20 cellular contexts compared by ENCODE assay signal in genomic region chr19:45954132-45954531, GRCh38. TPM values are rescaled to one million over a fixed set of nuclear protein-coding genes. Genes with fewer than 3 reads are reported as not detected.
A peak's percentile ranks its signal among the peaks of the same experiment; 100 is the strongest.
DNase-seq lines count a peak whose midpoint lies in the region; ATAC-seq, FAIRE-seq and TF ChIP-seq lines count a peak whose summit lies in the region.
"Had no signal": no experiment of that assay in that cellular context is flagged by ENCODE, and none has a peak within 500 bp of the region (broad histone marks: within the 10 kb centered on the region; RNA-seq: fewer than 3 reads in every experiment).

No MANE protein-coding gene starts in this region.

- no peak overlapping the region for H3K23ac ChIP-seq in H1 (ENCODE audit: insufficient read length)

- no peak for TF ChIP-seq RAD21 in H1 (IDR thresholded peaks at IDR 0.05 in 1 of 2, conservative IDR thresholded peaks at IDR 0.05 in 1 of 2; ENCODE audit: low read depth in 2 of 2, low read length in 2 of 2)

- no peaks in the 10 kb centered on the region for H3K9me3 ChIP-seq in heart left ventricle
- H3K9me3 ChIP-seq in H1 (ENCODE audit: insufficient read depth in 2 of 2, low read depth in 1 of 2, low read length in 1 of 2), result no peaks in the 10 kb centered on the region

- H3K27ac ChIP-seq in heart left ventricle, result peak overlapping the region in 7 of 12 donors; percentile 7 to 78 (median 29)
- no peak overlapping the region for H3K27ac ChIP-seq in H1 (ENCODE audit: low read depth, low read length)
- H3K27ac ChIP-seq in temporal lobe (ENCODE audit: low read depth, low read length), result peak overlapping the region; percentile 63
- H3K27ac ChIP-seq: stomach had no signal

- no peak overlapping the region for H4K5ac ChIP-seq in H1 (ENCODE audit: insufficient read length, low read depth, low read length)

- POLR2A ChIA-PET in H1 (lab: Charles Lee; ENCODE audit: partially characterized antibody), result interaction anchor here (1.4 to 3.5 kb wide), 2 partner anchors 21 to 52 kb away, joined by 4 to 18 read pairs; partner anchors contain the start of genes MYPOP and NOVA2

- no peak overlapping the region for H3K4ac ChIP-seq in H1 (replicated peaks; ENCODE audit: insufficient read length, low read depth, low read length)

- no peak overlapping the region for H4K91ac ChIP-seq in H1 (replicated peaks; ENCODE audit: insufficient read length, low read length)

- H2BK12ac ChIP-seq in H1 (ENCODE audit: low read depth, low read length), result 0 out of 2 replicates have a peak overlapping the region, but pooled peaks have one; percentile 40

- no peaks in the 10 kb centered on the region for H3K79me1 ChIP-seq in H1 (ENCODE audit: low read depth, low read length)

- peaks cover 2 to 4% of the 10 kb centered on the region in 2 experiments for H4K20me1 ChIP-seq in H1 (replicated peaks in 1 of 2; ENCODE audit: control insufficient read depth in 1 of 2, insufficient read depth in 2 of 2, low read length in 2 of 2)

- H3K14ac ChIP-seq in H1 (ENCODE audit: insufficient read length), result no peak overlapping the region

- H3K23me2 ChIP-seq in H1 (ENCODE audit: low read depth, low read length), result peaks cover 10% of the 10 kb centered on the region

- H3K36me3 ChIP-seq in heart left ventricle (peaks cover 0 to 16% (median 0%) of the 10 kb centered on the region in 9 donors), H1 (ENCODE audit: control insufficient read depth in 2 of 4, insufficient read depth in 4 of 4, low read length in 3 of 4) (peaks cover 0 to 9% (median 3%) of the 10 kb centered on the region in 4 experiments; a peak in 3 of 8 replicates)
- H3K36me3 ChIP-seq: stomach had no signal

- H2BK15ac ChIP-seq in H1 (ENCODE audit: low read length), result no peak overlapping the region

- TF ChIP-seq EP300 in H1 (IDR thresholded peaks at IDR 0.05; ENCODE audit: borderline replicate concordance in 1 of 2, low read depth in 2 of 2, low read length in 2 of 2), result no peak

- H3K9ac ChIP-seq in H1 (replicated peaks in 1 of 4; ENCODE audit: extremely low read depth in 1 of 4, low read depth in 3 of 4, low read length in 3 of 4), result no peak overlapping the region

- intact Hi-C loops in heart left ventricle (cut with DNase I), result no loop called here
- intact Hi-C loops in cardiac septum (cut with DNase I), result no loop called here

- H3K27me3 ChIP-seq in heart left ventricle, result peaks cover 0 to 36% (median 8%) of the 10 kb centered on the region in 9 donors
- no peaks in the 10 kb centered on the region for H3K27me3 ChIP-seq in H1 (replicated peaks in 1 of 4; ENCODE audit: control insufficient read depth in 3 of 4, extremely low read depth in 1 of 4, insufficient read depth in 3 of 4, low read length in 3 of 4)

- DNase-seq in heart left ventricle, result no peak
- DNase-seq in cardiac septum (ENCODE audit: low spot score), result no peak
- DNase-seq in NCI-H748 treated with DMSO at 0.1 percent for 48 hours (lab: John Stamatoyannopoulos, UW), result peak; percentile 4
- DNase-seq in H1 (ENCODE audit: low read depth in 1 of 2, low spot score in 2 of 2), result no peak
- DNase-seq in MV-4-11 (lab: John Stamatoyannopoulos, UW), result no peak
- no peak for DNase-seq in stimulated activated CD4-positive, alpha-beta T cell treated with anti-CD3 and anti-CD28 coated beads, Interleukin-15, amount 100 ng/mL, for 24 hours
- DNase-seq: activated CD4-positive, alpha-beta T cell treated with anti-CD3 and anti-CD28 coated beads for 1 hour; cortex of kidney; NCI-H2029 treated with DMSO at 0.1 percent for 48 hours; stomach had no signal

- H3K4me2 ChIP-seq in H1 (ENCODE audit: insufficient read depth in 1 of 2, low read depth in 2 of 2, low read length in 2 of 2), result no peak overlapping the region

- H2BK20ac ChIP-seq in H1 (ENCODE audit: low read length), result no peak overlapping the region

- no peak for ATAC-seq in heart left ventricle
- no peak for ATAC-seq in GM19351 (IDR thresholded peaks at IDR 0.05; ENCODE audit: unreplicated experiment)
- ATAC-seq: esophagus mucosa, Right ventricle myocardium inferior had no signal

- CTCF ChIA-PET in H1 (lab: Charles Lee; ENCODE audit: partially characterized antibody), result interaction anchor here (0.8 to 1.5 kb wide), 4 partner anchors 15 to 56 kb away, joined by 3 to 5 read pairs (median 3); partner anchors contain the start of gene CCDC61

- no peak overlapping the region for H2AFZ ChIP-seq in H1 (ENCODE audit: low read length)

- no peak for TF ChIP-seq CTCF in heart left ventricle (IDR thresholded peaks at IDR 0.05)
- TF ChIP-seq CTCF in H1 (IDR thresholded peaks at IDR 0.05; ENCODE audit: control extremely low read depth in 1 of 3, insufficient read depth in 1 of 3, low read depth in 1 of 3, low read length in 3 of 3), result no peak

- H3K4me1 ChIP-seq in heart left ventricle (peaks cover 0 to 50% (median 26%) of the 10 kb centered on the region in 12 donors), H1 (replicated peaks in 1 of 4; ENCODE audit: control insufficient read depth in 3 of 4, insufficient read depth in 4 of 4, low read length in 3 of 4) (peaks cover 0 to 3% (median 0%) of the 10 kb centered on the region in 4 experiments; a peak in 3 of 7 replicates)

- no peaks in the 10 kb centered on the region for H3K79me2 ChIP-seq in H1 (ENCODE audit: control insufficient read depth in 1 of 2, insufficient read depth in 2 of 2, low read length in 2 of 2)

- no peak overlapping the region for H3K18ac ChIP-seq in H1 (ENCODE audit: extremely low read depth, low read length)

- no peak for FAIRE-seq in H1 (lab: Jason Lieb, UNC)

- no peak overlapping the region for H2BK120ac ChIP-seq in H1 (replicated peaks; ENCODE audit: low read depth, low read length)

- H3K4me3 ChIP-seq in heart left ventricle (no peak overlapping the region), H1 (ENCODE audit: extremely low read depth in 1 of 4, insufficient read depth in 2 of 4, low read depth in 3 of 4, low read length in 4 of 4) (no peak overlapping the region)
- H3K4me3 ChIP-seq: stomach had no signal

- H2AK5ac ChIP-seq in H1 (ENCODE audit: low read depth, low read length), result no peak overlapping the region

- 14 to 27% (median 20%) methylated on average over 8 to 9 of the region's 9 CpGs for WGBS in heart left ventricle, 4 donors
- WGBS in H1 (ENCODE audit: extremely low coverage in 1 of 2, insufficient coverage in 1 of 2, insufficient read length in 1 of 2, insufficient replicate concordance in 2 of 2, low coverage in 1 of 2, low lambda C conversion rate in 2 of 2, missing lambda C conversion rate in 1 of 2), 2 experiments, result 80% methylated on average over 9 of the region's 9 CpGs; no CpG with 5 or more reads in 1 of the 2 experiments

- no peak overlapping the region for H2BK5ac ChIP-seq in H1 (ENCODE audit: low read depth, low read length)

- no peak for TF ChIP-seq POLR2A in heart left ventricle (IDR thresholded peaks at IDR 0.05)
- no peak for TF ChIP-seq POLR2A in H1 (IDR thresholded peaks at IDR 0.05; ENCODE audit: control extremely low read depth in 1 of 2, low read depth in 2 of 2, low read length in 2 of 2)

- no peak overlapping the region for H3K56ac ChIP-seq in H1 (replicated peaks; ENCODE audit: insufficient read length, low read depth, low read length)

- 0 out of 2 replicates have a peak overlapping the region, but pooled peaks have one; percentile 7 for H4K8ac ChIP-seq in H1 (ENCODE audit: extremely low read depth, insufficient read depth, low read length)

RNA-seq across cellular contexts. Expression of gene NOVA2, which starts 19.5 kb away (rescaled TPM):
- total RNA-seq in heart left ventricle (10 to 100 TPM in 1 of 9 donors, 1 to 10 TPM in 8; 2.2 to 10.0 (median 4.8) TPM), cardiac septum (5.9 TPM), temporal lobe (19.7 TPM)
- polyA plus RNA-seq in heart left ventricle (1 to 10 TPM; 2.6 to 5.2 TPM), H1 (2011; rRNA removed) (3.2 and 4.5 TPM in 2 replicates)
- 22.7 and 24.6 TPM in 2 replicates for total RNA-seq in H1 (2021; fragmentation: NEBNext Ultra II Directional; extraction: Animal tissue kit (Norgen Biotek cat#: 25700))
- polyA plus RNA-seq in H1 (2011; cell fraction: cytosol; rRNA removed), result 2.7 TPM
- polyA plus RNA-seq in H1 (2011; cell fraction: nucleus; rRNA removed), result 4.4 TPM
- polyA plus RNA-seq in H1 (2012, experiment 1 of 2), result 11.1 to 12.7 TPM (median 11.8 TPM) in 4 replicates
- 10.4 TPM for polyA plus RNA-seq in H1 (2012, experiment 2 of 2)
- 8.0 TPM for polyA plus RNA-seq in H1 (2013, experiment 1 of 2)
- polyA plus RNA-seq in H1 (2013, experiment 2 of 2), result 7.7 TPM
- polyA minus RNA-seq in H1 (2011; rRNA and poly(A)+ RNA removed), result 6.2 and 7.1 TPM in 2 replicates
- polyA minus RNA-seq in H1 (2011; cell fraction: cytosol; rRNA and poly(A)+ RNA removed), result 10.1 TPM
- polyA minus RNA-seq in H1 (2011; cell fraction: nucleus; rRNA and poly(A)+ RNA removed), result 4.7 TPM

RNA-seq across cellular contexts. Expression of gene NANOS2, which starts 39.6 kb away (rescaled TPM):
- not detected for total RNA-seq in heart left ventricle
- not detected for polyA plus RNA-seq in heart left ventricle
- total RNA-seq in cardiac septum, result not detected
- total RNA-seq in H1 (2021; fragmentation: NEBNext Ultra II Directional; extraction: Animal tissue kit (Norgen Biotek cat#: 25700)), result not detected in 2 replicates
- polyA plus RNA-seq in H1 (2011; rRNA removed), result 0.20 and 0.24 TPM in 2 replicates
- 0.09 TPM for polyA plus RNA-seq in H1 (2011; cell fraction: cytosol; rRNA removed)
- 0.56 TPM for polyA plus RNA-seq in H1 (2011; cell fraction: nucleus; rRNA removed)
- polyA plus RNA-seq in H1 (2012, experiment 1 of 2), result 0.13 to 0.17 TPM in 2 of 4 replicates, not detected in the others
- not detected for polyA plus RNA-seq in H1 (2012, experiment 2 of 2)
- polyA plus RNA-seq in H1 (2013, experiment 1 of 2), result 0.10 TPM
- polyA plus RNA-seq in H1 (2013, experiment 2 of 2), result 0.06 TPM
- polyA minus RNA-seq in H1 (2011; rRNA and poly(A)+ RNA removed), result not detected in 2 replicates
- not detected for polyA minus RNA-seq in H1 (2011; cell fraction: cytosol; rRNA and poly(A)+ RNA removed)
- polyA minus RNA-seq in H1 (2011; cell fraction: nucleus; rRNA and poly(A)+ RNA removed), result not detected
- total RNA-seq in temporal lobe, result not detected
- total RNA-seq: esophagus mucosa; glomerular endothelial cell; H4; HT1080; mesenteric fat pad; Right ventricle myocardium inferior; stomach; T-helper 2 cell treated with Interferon-gamma antibody and Interleukin-4, amounts not matched to agents 100 ng/mL and 5 ng/mL, for 36 hours had no signal
- polyA plus RNA-seq: AG04450, stomach had no signal

RNA-seq across cellular contexts. Expression of gene CCDC61, which starts 41.1 kb away (rescaled TPM):
- total RNA-seq in heart left ventricle (10 to 100 TPM in 2 of 9 donors, 1 to 10 TPM in 7; 4.1 to 13.7 (median 7.1) TPM), cardiac septum (10.4 TPM), temporal lobe (2.5 TPM)
- polyA plus RNA-seq in heart left ventricle (1 to 10 TPM; 6.4 to 6.8 TPM), H1 (2011; rRNA removed) (7.8 and 11.5 TPM in 2 replicates)
- 16.1 and 17.4 TPM in 2 replicates for total RNA-seq in H1 (2021; fragmentation: NEBNext Ultra II Directional; extraction: Animal tissue kit (Norgen Biotek cat#: 25700))
- polyA plus RNA-seq in H1 (2011; cell fraction: cytosol; rRNA removed), result 10.1 TPM
- 28.3 TPM for polyA plus RNA-seq in H1 (2011; cell fraction: nucleus; rRNA removed)
- polyA plus RNA-seq in H1 (2012, experiment 1 of 2), result 8.6 to 11.4 TPM (median 10.5 TPM) in 4 replicates
- 7.5 TPM for polyA plus RNA-seq in H1 (2012, experiment 2 of 2)
- polyA plus RNA-seq in H1 (2013, experiment 1 of 2), result 7.2 TPM
- polyA plus RNA-seq in H1 (2013, experiment 2 of 2), result 7.1 TPM
- polyA minus RNA-seq in H1 (2011; rRNA and poly(A)+ RNA removed), result 4.9 and 6.1 TPM in 2 replicates
- polyA minus RNA-seq in H1 (2011; cell fraction: cytosol; rRNA and poly(A)+ RNA removed), result 11.1 TPM
- polyA minus RNA-seq in H1 (2011; cell fraction: nucleus; rRNA and poly(A)+ RNA removed), result 36.0 TPM

RNA-seq across cellular contexts. Expression of gene MYPOP, which starts 51.7 kb away (rescaled TPM):
- total RNA-seq in heart left ventricle, result 10 to 100 TPM in 5 of 9 donors, 1 to 10 TPM in 4; 8.3 to 16.0 (median 10.6) TPM
- 1 to 10 TPM; 7.9 to 8.7 TPM for polyA plus RNA-seq in heart left ventricle
- total RNA-seq in cardiac septum, result 10.3 TPM
- 11.1 and 12.6 TPM in 2 replicates for total RNA-seq in H1 (2021; fragmentation: NEBNext Ultra II Directional; extraction: Animal tissue kit (Norgen Biotek cat#: 25700))
- 3.2 and 5.8 TPM in 2 replicates for polyA plus RNA-seq in H1 (2011; rRNA removed)
- 2.2 TPM for polyA plus RNA-seq in H1 (2011; cell fraction: cytosol; rRNA removed)
- 6.4 TPM for polyA plus RNA-seq in H1 (2011; cell fraction: nucleus; rRNA removed)
- 7.3 to 9.2 TPM (median 8.6 TPM) in 4 replicates for polyA plus RNA-seq in H1 (2012, experiment 1 of 2)
- polyA plus RNA-seq in H1 (2012, experiment 2 of 2), result 5.3 TPM
- polyA plus RNA-seq in H1 (2013, experiment 1 of 2), result 10.5 TPM
- 10.1 TPM for polyA plus RNA-seq in H1 (2013, experiment 2 of 2)
- 0.54 and 0.79 TPM in 2 replicates for polyA minus RNA-seq in H1 (2011; rRNA and poly(A)+ RNA removed)
- polyA minus RNA-seq in H1 (2011; cell fraction: cytosol; rRNA and poly(A)+ RNA removed), result 2.7 TPM
- polyA minus RNA-seq in H1 (2011; cell fraction: nucleus; rRNA and poly(A)+ RNA removed), result 1.6 TPM
- 0.98 TPM for total RNA-seq in temporal lobe
